In genomic region chr11:125451400-125452124, GRCh38 we compare ENCODE assay signal across 8 cellular contexts. TPM values are rescaled to one million over a fixed set of nuclear protein-coding genes. Genes with fewer than 3 reads are reported as not detected.
A peak's percentile ranks its signal among the peaks of the same experiment; 100 is the strongest.
DNase-seq lines count a peak whose midpoint lies in the region; ATAC-seq and TF ChIP-seq lines count a peak whose summit lies in the region.

No MANE protein-coding gene starts in this region.

- H3K36me3 Mint-ChIP-seq in progenitor cell of endocrine pancreas (ENCODE audit: insufficient read depth) = no peaks in the 10 kb centered on the region

- no peak for TF ChIP-seq POLR2A in heart left ventricle (IDR thresholded peaks at IDR 0.05)

- H3K4me1 ChIP-seq in SJCRH30 (0 out of 2 replicates have a peak, but pooled peaks cover 2% of the 10 kb centered on the region), heart left ventricle (peaks cover 4 to 24% (median 16%) of the 10 kb centered on the region in 12 donors)

- ATAC-seq in GM21786 (IDR thresholded peaks at IDR 0.05; ENCODE audit: unreplicated experiment) = peak; percentile 47
- ATAC-seq in heart left ventricle = peak; percentile 83 to 93 (median 87)
- ATAC-seq in HG03097 (IDR thresholded peaks at IDR 0.05; ENCODE audit: low FRiP score, unreplicated experiment) = no peak

- no peaks in the 10 kb centered on the region for H3K9me3 Mint-ChIP-seq in progenitor cell of endocrine pancreas (ENCODE audit: low read depth)

- no peak overlapping the region for H3K4me3 ChIP-seq in SJCRH30
- H3K4me3 ChIP-seq in heart left ventricle = peak overlapping the region in 10 of 12 donors; percentile 4 to 51 (median 27)

- WGBS in heart left ventricle, 4 donors = 16 to 18% (median 17%) methylated on average over 10 of the region's 10 CpGs

- no peak overlapping the region for H3K4me3 Mint-ChIP-seq in progenitor cell of endocrine pancreas (ENCODE audit: low read depth)

- intact Hi-C loops in heart left ventricle (cut with DNase I) = no loop called here

- DNase-seq in DMS53 treated with DMSO at 0.1 percent for 48 hours (lab: John Stamatoyannopoulos, UW; ENCODE audit: unreplicated experiment) = peak; percentile 51
- DNase-seq in SJCRH30 = peak; percentile 35 to 50
- DNase-seq in heart left ventricle = peak in 4 of 5 donors; percentile 69 to 81 (median 70)
- peak; percentile 28 for DNase-seq in progenitor cell of endocrine pancreas (ENCODE audit: low spot score, unreplicated experiment)
- DNase-seq in NOMO-1 treated with DMSO at 0.1 percent for 48 hours (lab: John Stamatoyannopoulos, UW; ENCODE audit: unreplicated experiment) = no peak
- no peak for DNase-seq in T-helper 1 cell

- H3K27ac Mint-ChIP-seq in progenitor cell of endocrine pancreas = peak overlapping the region; percentile 35

- H3K9me3 ChIP-seq in SJCRH30 (replicated peaks) (no peaks in the 10 kb centered on the region), heart left ventricle (no peaks in the 10 kb centered on the region)

- H3K27me3 Mint-ChIP-seq in progenitor cell of endocrine pancreas = peaks cover 3% of the 10 kb centered on the region

- no peaks in the 10 kb centered on the region for H3K36me3 ChIP-seq in SJCRH30
- peaks cover 0 to 21% (median 0%) of the 10 kb centered on the region in 9 donors for H3K36me3 ChIP-seq in heart left ventricle

- H3K27me3 ChIP-seq in SJCRH30 = no peaks in the 10 kb centered on the region
- H3K27me3 ChIP-seq in heart left ventricle = no peaks in the 10 kb centered on the region

- H3K4me1 Mint-ChIP-seq in progenitor cell of endocrine pancreas (ENCODE audit: low read depth) = peaks cover 5% of the 10 kb centered on the region

- H3K27ac ChIP-seq in SJCRH30 (no peak overlapping the region), heart left ventricle (peak overlapping the region in 11 of 12 donors; percentile 20 to 75 (median 63))

- TF ChIP-seq CTCF in heart left ventricle (IDR thresholded peaks at IDR 0.05) (no peak), progenitor cell of endocrine pancreas (IDR thresholded peaks at IDR 0.05; ENCODE audit: unreplicated experiment) (no peak)

RNA-seq across cellular contexts. Expression of gene FEZ1, which starts 44.5 kb away (rescaled TPM):
- total RNA-seq in SJCRH30 (2014; rRNA removed; shearing (Covaris generic)) = 0.65 and 1.4 TPM in 2 replicates
- 10 to 100 TPM; 21.8 to 61.3 (median 50.7) TPM for total RNA-seq in heart left ventricle
- polyA plus RNA-seq in heart left ventricle = 10 to 100 TPM; 23.4 to 32.0 TPM
- 1.8 and 3.1 TPM in 2 replicates for total RNA-seq in progenitor cell of endocrine pancreas

Comparison
In these comparisons a context has a peak if more than half of its experiments do, and no peak if none do; other contexts are left out.
1. DNase-seq: peak in DMS53 treated with DMSO at 0.1 percent for 48 hours (single experiment), SJCRH30 (2 of 2), heart left ventricle (4 of 5) and progenitor cell of endocrine pancreas (single experiment); none in NOMO-1 treated with DMSO at 0.1 percent for 48 hours (single experiment) and T-helper 1 cell (0 of 5).